ENCODE assay signal across 1 cellular context in genomic region chr6:149052350-149053106, GRCh38.
TF ChIP-seq lines count a peak whose summit lies in the region.

No MANE protein-coding gene starts in this region.

TF ChIP-seq in GM12878, 131 proteins besides CTCF, POLR2A, EP300 and RAD21 (continued from another document):
- peak; percentile 70 for TF ChIP-seq SKIL (IDR thresholded peaks at IDR 0.05; ENCODE audit: low read depth, poor library complexity, severe bottlenecking)
- peak; percentile 64; the same call in 1 of the 2 replicates for TF ChIP-seq NBN (IDR thresholded peaks at IDR 0.05)
- peak; percentile 98 for TF ChIP-seq ZNF217 (IDR thresholded peaks at IDR 0.05)
- TF ChIP-seq PKNOX1 (IDR thresholded peaks at IDR 0.05), result peak; percentile 81
- peak; percentile 54; the same call in 1 of the 2 replicates for TF ChIP-seq JUND (IDR thresholded peaks at IDR 0.05; ENCODE audit: low read depth, low read length)
- no peak for TF ChIP-seq NFXL1 (IDR thresholded peaks at IDR 0.05; ENCODE audit: borderline replicate concordance)
- TF ChIP-seq TBL1XR1 (IDR thresholded peaks at IDR 0.05; ENCODE audit: low read depth, low read length), result peak; percentile 81
- TF ChIP-seq SMAD1 (IDR thresholded peaks at IDR 0.05; ENCODE audit: low read depth, partially characterized antibody), result peak; percentile 87
- no peak for TF ChIP-seq E4F1 (IDR thresholded peaks at IDR 0.05; ENCODE audit: borderline replicate concordance, partially characterized antibody)
- TF ChIP-seq BHLHE40 (IDR thresholded peaks at IDR 0.05; ENCODE audit: borderline replicate concordance in 1 of 2, low read depth in 2 of 2, low read length in 1 of 2), result peak in 1 of 2 experiments; percentile 55; a peak in 1 of 4 replicates
- peak; percentile 69; the same call in 1 of the 2 replicates for TF ChIP-seq RELB (IDR thresholded peaks at IDR 0.05; ENCODE audit: low read depth)
- TF ChIP-seq NFIC (IDR thresholded peaks at IDR 0.05; ENCODE audit: low read depth, low read length), result peak; percentile 77
- TF ChIP-seq BCL11A (IDR thresholded peaks at IDR 0.05; ENCODE audit: low read depth, low read length), result 0 out of 2 replicates have a peak, but pooled peaks have one; percentile 56
- TF ChIP-seq PAX5 (IDR thresholded peaks at IDR 0.05; ENCODE audit: borderline replicate concordance, low read depth, low read length), result peak; percentile 48; the same call in 1 of the 2 replicates
- peak; percentile 94 for TF ChIP-seq MLLT1 (IDR thresholded peaks at IDR 0.05)
- TF ChIP-seq CHD2 (IDR thresholded peaks at IDR 0.05; ENCODE audit: borderline replicate concordance, low read depth, low read length), result 0 out of 2 replicates have a peak, but pooled peaks have one; percentile 17
- peak; percentile 68; the same call in 1 of the 2 replicates for TF ChIP-seq FOXM1 (IDR thresholded peaks at IDR 0.05; ENCODE audit: low read depth, low read length)
- peak; percentile 52 for TF ChIP-seq MEF2B (IDR thresholded peaks at IDR 0.05; ENCODE audit: partially characterized antibody, poor library complexity, severe bottlenecking)
- 0 out of 2 replicates have a peak, but pooled peaks have one; percentile 34 for TF ChIP-seq MTA3 (IDR thresholded peaks at IDR 0.05; ENCODE audit: borderline replicate concordance, low read length)
- TF ChIP-seq MTA2 (IDR thresholded peaks at IDR 0.05; ENCODE audit: low read depth), result peak; percentile 47; the same call in 1 of the 2 replicates
- no peak for TF ChIP-seq NR2F1 (conservative IDR thresholded peaks at IDR 0.05)
- TF ChIP-seq RUNX3 (IDR thresholded peaks at IDR 0.05; ENCODE audit: low read length), result peak; percentile 82
- no peak for TF ChIP-seq SP1 (IDR thresholded peaks at IDR 0.05; ENCODE audit: low read depth, low read length)
- TF ChIP-seq ZNF687 (IDR thresholded peaks at IDR 0.05), result peak; percentile 87
- TF ChIP-seq EGR1 (IDR thresholded peaks at IDR 0.05; ENCODE audit: borderline replicate concordance in 1 of 2, low read depth in 2 of 2, low read length in 2 of 2), result no peak
- TF ChIP-seq JUNB (IDR thresholded peaks at IDR 0.05), result peak; percentile 82
- TF ChIP-seq GABPA (IDR thresholded peaks at IDR 0.05; ENCODE audit: low read depth), result 0 out of 2 replicates have a peak, but pooled peaks have one; percentile 34
- TF ChIP-seq RAD51 (IDR thresholded peaks at IDR 0.05), result peak; percentile 77
- TF ChIP-seq TARDBP (IDR thresholded peaks at IDR 0.05; ENCODE audit: borderline replicate concordance), result no peak
- TF ChIP-seq ZBED1 (IDR thresholded peaks at IDR 0.05; ENCODE audit: borderline replicate concordance), result peak; percentile 44; the same call in 1 of the 2 replicates
- peak; percentile 9; the same call in 1 of the 2 replicates for TF ChIP-seq MXI1 (IDR thresholded peaks at IDR 0.05; ENCODE audit: low read depth, low read length)
- peak; percentile 90 for TF ChIP-seq SMARCA5 (IDR thresholded peaks at IDR 0.05)
- peak; percentile 70 for TF ChIP-seq ZNF24 (IDR thresholded peaks at IDR 0.05)
- no peak for TF ChIP-seq TCF12 (IDR thresholded peaks at IDR 0.05; ENCODE audit: low read depth, low read length)
- 0 out of 2 replicates have a peak, but pooled peaks have one; percentile 26 for TF ChIP-seq EED (IDR thresholded peaks at IDR 0.05; ENCODE audit: low read depth)
- peak; percentile 65; the same call in 1 of the 2 replicates for TF ChIP-seq IRF4 (IDR thresholded peaks at IDR 0.05; ENCODE audit: low read depth, low read length)
- peak; percentile 53; the same call in 1 of the 2 replicates for TF ChIP-seq ATF7 (IDR thresholded peaks at IDR 0.05; ENCODE audit: low read depth)
